1 cellular context compared by ENCODE assay signal in the genomic region with DNA sequence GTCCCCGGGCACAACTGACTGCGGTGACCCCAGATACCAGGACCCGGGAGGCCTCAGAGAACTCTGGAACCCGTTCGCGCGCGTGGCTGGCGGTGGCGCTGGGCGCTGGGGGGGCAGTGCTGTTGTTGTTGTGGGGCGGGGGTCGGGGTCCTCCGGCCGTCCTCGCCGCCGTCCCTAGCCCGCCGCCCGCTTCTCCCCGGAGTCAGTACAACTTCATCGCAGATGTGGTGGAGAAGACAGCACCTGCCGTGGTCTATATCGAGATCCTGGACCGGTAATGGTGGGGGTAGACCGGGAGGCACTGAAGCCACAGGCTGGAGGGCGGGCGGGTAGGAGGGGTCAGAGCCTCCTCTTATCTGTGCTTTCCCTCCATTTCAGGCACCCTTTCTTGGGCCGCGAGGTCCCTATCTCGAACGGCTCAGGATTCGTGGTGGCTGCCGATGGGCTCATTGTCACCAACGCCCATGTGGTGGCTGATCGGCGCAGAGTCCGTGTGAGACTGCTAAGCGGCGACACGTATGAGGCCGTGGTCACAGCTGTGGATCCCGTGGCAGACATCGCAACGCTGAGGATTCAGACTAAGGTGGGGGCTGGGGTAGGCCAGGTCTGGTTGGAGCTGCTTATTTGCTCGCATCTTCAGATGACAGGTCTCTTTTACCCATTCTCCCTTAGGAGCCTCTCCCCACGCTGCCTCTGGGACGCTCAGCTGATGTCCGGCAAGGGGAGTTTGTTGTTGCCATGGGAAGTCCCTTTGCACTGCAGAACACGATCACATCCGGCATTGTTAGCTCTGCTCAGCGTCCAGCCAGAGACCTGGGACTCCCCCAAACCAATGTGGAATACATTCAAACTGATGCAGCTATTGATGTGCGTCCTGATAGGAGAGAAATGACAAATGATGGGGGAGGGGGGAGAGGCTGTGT.
TF ChIP-seq lines count a peak whose summit lies in the region.

No MANE protein-coding gene starts in this region.

TF ChIP-seq in K562, 482 proteins besides CTCF, POLR2A, EP300 and RAD21 (continued from another document and continues in another):
- TF ChIP-seq, protein P1, sequence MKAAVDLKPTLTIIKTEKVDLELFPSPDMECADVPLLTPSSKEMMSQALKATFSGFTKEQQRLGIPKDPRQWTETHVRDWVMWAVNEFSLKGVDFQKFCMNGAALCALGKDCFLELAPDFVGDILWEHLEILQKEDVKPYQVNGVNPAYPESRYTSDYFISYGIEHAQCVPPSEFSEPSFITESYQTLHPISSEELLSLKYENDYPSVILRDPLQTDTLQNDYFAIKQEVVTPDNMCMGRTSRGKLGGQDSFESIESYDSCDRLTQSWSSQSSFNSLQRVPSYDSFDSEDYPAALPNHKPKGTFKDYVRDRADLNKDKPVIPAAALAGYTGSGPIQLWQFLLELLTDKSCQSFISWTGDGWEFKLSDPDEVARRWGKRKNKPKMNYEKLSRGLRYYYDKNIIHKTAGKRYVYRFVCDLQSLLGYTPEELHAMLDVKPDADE (conservative IDR thresholded peaks at IDR 0.05; ENCODE audit: control insufficient read depth, low read depth, low read length): 0 out of 2 replicates have a peak, but pooled peaks have one; percentile 39
- TF ChIP-seq ZFP36 (IDR thresholded peaks at IDR 0.05; ENCODE audit: low read depth, low read length, partially characterized antibody): peak; percentile 44
- TF ChIP-seq TBL1XR1 (IDR thresholded peaks at IDR 0.05; ENCODE audit: low read length in 2 of 2): peak in 1 of 2 experiments; percentile 22; a peak in 2 of 4 replicates
- TF ChIP-seq YY1 (IDR thresholded peaks at IDR 0.05; ENCODE audit: borderline replicate concordance in 1 of 3, control insufficient read depth in 1 of 3, extremely low read depth in 1 of 3, insufficient read depth in 3 of 3, insufficient read length in 1 of 3, insufficient replicate concordance in 2 of 3, low read depth in 1 of 3, low read length in 2 of 3): peak; percentile 30 to 84 (median 72)
- TF ChIP-seq, protein P2, sequence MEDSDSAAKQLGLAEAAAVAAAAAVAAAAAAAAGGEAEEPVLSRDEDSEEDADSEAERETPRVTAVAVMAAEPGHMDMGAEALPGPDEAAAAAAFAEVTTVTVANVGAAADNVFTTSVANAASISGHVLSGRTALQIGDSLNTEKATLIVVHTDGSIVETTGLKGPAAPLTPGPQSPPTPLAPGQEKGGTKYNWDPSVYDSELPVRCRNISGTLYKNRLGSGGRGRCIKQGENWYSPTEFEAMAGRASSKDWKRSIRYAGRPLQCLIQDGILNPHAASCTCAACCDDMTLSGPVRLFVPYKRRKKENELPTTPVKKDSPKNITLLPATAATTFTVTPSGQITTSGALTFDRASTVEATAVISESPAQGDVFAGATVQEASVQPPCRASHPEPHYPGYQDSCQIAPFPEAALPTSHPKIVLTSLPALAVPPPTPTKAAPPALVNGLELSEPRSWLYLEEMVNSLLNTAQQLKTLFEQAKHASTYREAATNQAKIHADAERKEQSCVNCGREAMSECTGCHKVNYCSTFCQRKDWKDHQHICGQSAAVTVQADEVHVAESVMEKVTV (CRISPR knock-in tag; IDR thresholded peaks at IDR 0.05): no peak
- TF ChIP-seq U2AF1 (optimal IDR thresholded peaks at IDR 0.05; ENCODE audit: low read depth, low read length): no peak
- TF ChIP-seq PHF21A (IDR thresholded peaks at IDR 0.05; ENCODE audit: borderline replicate concordance, low read depth): no peak
- no peak for TF ChIP-seq ZNF717 (CRISPR knock-in tag; IDR thresholded peaks at IDR 0.05)
- peak; percentile 75 for TF ChIP-seq LCOR (CRISPR knock-in tag; IDR thresholded peaks at IDR 0.05)
- TF ChIP-seq, protein P3, sequence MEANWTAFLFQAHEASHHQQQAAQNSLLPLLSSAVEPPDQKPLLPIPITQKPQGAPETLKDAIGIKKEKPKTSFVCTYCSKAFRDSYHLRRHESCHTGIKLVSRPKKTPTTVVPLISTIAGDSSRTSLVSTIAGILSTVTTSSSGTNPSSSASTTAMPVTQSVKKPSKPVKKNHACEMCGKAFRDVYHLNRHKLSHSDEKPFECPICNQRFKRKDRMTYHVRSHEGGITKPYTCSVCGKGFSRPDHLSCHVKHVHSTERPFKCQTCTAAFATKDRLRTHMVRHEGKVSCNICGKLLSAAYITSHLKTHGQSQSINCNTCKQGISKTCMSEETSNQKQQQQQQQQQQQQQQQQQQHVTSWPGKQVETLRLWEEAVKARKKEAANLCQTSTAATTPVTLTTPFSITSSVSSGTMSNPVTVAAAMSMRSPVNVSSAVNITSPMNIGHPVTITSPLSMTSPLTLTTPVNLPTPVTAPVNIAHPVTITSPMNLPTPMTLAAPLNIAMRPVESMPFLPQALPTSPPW (CRISPR knock-in tag; IDR thresholded peaks at IDR 0.05): peak; percentile 74
- no peak; the same call in 1 of the 2 replicates for TF ChIP-seq NR2C1 (IDR thresholded peaks at IDR 0.05)
- no peak for TF ChIP-seq NR2C1 (tag; IDR thresholded peaks at IDR 0.05)
- TF ChIP-seq RBM34 (IDR thresholded peaks at IDR 0.05; ENCODE audit: borderline replicate concordance, insufficient read depth, low read length): no peak
- TF ChIP-seq, protein P4, sequence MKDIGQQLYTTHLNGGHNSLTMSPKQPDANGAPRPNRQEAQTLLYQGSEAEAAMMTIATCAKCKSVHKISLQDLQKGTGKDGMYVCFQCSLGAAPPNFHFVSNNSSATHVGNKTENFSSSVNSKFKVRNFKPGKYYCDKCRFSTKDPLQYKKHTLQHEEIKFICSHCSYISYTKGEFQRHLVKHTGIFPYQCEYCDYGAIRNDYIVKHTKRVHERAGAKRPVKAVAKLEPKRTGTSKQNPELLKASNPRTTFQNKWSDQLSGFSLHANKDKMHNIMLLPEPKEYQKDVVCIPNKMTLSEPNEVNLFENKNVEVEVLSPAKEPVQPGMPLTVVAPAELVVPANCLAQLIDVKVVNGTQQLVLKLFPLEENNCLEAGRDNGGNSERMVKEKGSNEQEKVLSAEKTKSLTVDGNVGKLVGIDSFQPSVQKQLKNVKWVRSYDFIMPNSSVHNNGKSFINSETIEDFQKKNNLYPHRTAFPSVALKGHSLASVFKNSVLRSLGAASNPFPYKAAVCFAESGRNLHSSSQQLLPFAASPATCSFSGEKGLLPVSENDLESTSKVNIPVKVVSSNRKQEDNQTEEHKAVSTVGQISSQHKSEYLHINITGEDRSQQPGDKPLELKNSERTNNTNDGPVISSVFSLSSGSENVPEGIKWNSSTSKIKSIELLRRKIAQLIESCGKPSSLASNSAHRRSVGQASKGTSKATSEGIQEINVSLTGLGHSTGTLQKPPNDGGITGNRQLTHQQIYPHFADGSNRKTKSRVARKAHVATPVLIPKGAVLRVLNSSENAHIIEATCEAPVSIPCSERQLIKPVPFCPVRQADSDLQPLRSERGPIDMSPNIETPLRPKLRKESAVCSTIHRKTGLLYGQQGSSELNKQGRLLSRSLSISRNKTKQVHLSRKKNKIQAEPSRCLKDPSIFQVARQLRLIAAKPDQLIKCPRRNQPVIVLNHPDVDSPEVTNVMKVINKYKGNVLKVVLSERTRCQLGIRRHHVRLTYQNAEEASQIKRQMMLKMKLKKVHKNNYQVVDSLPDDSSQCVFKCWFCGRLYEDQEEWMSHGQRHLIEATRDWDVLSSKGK (CRISPR knock-in tag; IDR thresholded peaks at IDR 0.05): no peak
- TF ChIP-seq, protein P5, sequence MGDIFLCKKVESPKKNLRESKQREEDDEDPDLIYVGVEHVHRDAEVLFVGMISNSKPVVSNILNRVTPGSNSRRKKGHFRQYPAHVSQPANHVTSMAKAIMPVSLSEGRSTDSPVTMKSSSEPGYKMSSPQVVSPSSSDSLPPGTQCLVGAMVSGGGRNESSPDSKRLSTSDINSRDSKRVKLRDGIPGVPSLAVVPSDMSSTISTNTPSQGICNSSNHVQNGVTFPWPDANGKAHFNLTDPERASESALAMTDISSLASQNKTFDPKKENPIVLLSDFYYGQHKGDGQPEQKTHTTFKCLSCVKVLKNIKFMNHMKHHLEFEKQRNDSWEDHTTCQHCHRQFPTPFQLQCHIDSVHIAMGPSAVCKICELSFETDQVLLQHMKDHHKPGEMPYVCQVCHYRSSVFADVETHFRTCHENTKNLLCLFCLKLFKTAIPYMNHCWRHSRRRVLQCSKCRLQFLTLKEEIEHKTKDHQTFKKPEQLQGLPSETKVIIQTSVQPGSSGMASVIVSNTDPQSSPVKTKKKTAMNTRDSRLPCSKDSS (IDR thresholded peaks at IDR 0.05; ENCODE audit: low read depth, partially characterized antibody): no peak
- no peak for TF ChIP-seq OTX1 (CRISPR knock-in tag; IDR thresholded peaks at IDR 0.05)
- no peak for TF ChIP-seq ZNF785 (CRISPR knock-in tag; IDR thresholded peaks at IDR 0.05)
- TF ChIP-seq, protein P6, sequence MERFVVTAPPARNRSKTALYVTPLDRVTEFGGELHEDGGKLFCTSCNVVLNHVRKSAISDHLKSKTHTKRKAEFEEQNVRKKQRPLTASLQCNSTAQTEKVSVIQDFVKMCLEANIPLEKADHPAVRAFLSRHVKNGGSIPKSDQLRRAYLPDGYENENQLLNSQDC (CRISPR knock-in tag; IDR thresholded peaks at IDR 0.05): no peak
- TF ChIP-seq, protein P7, sequence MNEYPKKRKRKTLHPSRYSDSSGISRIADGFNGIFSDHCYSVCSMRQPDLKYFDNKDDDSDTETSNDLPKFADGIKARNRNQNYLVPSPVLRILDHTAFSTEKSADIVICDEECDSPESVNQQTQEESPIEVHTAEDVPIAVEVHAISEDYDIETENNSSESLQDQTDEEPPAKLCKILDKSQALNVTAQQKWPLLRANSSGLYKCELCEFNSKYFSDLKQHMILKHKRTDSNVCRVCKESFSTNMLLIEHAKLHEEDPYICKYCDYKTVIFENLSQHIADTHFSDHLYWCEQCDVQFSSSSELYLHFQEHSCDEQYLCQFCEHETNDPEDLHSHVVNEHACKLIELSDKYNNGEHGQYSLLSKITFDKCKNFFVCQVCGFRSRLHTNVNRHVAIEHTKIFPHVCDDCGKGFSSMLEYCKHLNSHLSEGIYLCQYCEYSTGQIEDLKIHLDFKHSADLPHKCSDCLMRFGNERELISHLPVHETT (CRISPR knock-in tag; conservative IDR thresholded peaks at IDR 0.05 in 1 of 2, IDR thresholded peaks at IDR 0.05 in 1 of 2): peak in 1 of 2 experiments; percentile 28; a peak in 1 of 4 replicates
- TF ChIP-seq TBP (optimal IDR thresholded peaks at IDR 0.05; ENCODE audit: low read depth, low read length): peak; percentile 62
- peak; percentile 46; the same call in 1 of the 2 replicates for TF ChIP-seq CREB1 (IDR thresholded peaks at IDR 0.05)
- 0 out of 2 replicates have a peak, but pooled peaks have one; percentile 45 for TF ChIP-seq CREB1 (CRISPR knock-in tag; IDR thresholded peaks at IDR 0.05)
- TF ChIP-seq, protein P8, sequence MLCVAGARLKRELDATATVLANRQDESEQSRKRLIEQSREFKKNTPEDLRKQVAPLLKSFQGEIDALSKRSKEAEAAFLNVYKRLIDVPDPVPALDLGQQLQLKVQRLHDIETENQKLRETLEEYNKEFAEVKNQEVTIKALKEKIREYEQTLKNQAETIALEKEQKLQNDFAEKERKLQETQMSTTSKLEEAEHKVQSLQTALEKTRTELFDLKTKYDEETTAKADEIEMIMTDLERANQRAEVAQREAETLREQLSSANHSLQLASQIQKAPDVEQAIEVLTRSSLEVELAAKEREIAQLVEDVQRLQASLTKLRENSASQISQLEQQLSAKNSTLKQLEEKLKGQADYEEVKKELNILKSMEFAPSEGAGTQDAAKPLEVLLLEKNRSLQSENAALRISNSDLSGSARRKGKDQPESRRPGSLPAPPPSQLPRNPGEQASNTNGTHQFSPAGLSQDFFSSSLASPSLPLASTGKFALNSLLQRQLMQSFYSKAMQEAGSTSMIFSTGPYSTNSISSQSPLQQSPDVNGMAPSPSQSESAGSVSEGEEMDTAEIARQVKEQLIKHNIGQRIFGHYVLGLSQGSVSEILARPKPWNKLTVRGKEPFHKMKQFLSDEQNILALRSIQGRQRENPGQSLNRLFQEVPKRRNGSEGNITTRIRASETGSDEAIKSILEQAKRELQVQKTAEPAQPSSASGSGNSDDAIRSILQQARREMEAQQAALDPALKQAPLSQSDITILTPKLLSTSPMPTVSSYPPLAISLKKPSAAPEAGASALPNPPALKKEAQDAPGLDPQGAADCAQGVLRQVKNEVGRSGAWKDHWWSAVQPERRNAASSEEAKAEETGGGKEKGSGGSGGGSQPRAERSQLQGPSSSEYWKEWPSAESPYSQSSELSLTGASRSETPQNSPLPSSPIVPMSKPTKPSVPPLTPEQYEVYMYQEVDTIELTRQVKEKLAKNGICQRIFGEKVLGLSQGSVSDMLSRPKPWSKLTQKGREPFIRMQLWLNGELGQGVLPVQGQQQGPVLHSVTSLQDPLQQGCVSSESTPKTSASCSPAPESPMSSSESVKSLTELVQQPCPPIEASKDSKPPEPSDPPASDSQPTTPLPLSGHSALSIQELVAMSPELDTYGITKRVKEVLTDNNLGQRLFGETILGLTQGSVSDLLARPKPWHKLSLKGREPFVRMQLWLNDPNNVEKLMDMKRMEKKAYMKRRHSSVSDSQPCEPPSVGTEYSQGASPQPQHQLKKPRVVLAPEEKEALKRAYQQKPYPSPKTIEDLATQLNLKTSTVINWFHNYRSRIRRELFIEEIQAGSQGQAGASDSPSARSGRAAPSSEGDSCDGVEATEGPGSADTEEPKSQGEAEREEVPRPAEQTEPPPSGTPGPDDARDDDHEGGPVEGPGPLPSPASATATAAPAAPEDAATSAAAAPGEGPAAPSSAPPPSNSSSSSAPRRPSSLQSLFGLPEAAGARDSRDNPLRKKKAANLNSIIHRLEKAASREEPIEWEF (CRISPR knock-in tag; IDR thresholded peaks at IDR 0.05): no peak
- no peak; the same call in 1 of the 2 replicates for TF ChIP-seq CBX1 (IDR thresholded peaks at IDR 0.05; ENCODE audit: low read depth)
- peak; percentile 19; the same call in 1 of the 2 replicates for TF ChIP-seq NCOA1 (IDR thresholded peaks at IDR 0.05; ENCODE audit: low read depth)
- TF ChIP-seq ZNF133 (CRISPR knock-in tag; IDR thresholded peaks at IDR 0.05): no peak
- TF ChIP-seq, protein P9, sequence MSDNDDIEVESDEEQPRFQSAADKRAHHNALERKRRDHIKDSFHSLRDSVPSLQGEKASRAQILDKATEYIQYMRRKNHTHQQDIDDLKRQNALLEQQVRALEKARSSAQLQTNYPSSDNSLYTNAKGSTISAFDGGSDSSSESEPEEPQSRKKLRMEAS (CRISPR knock-in tag; IDR thresholded peaks at IDR 0.05): peak; percentile 92
- TF ChIP-seq ZSCAN29 (IDR thresholded peaks at IDR 0.05): no peak
- no peak for TF ChIP-seq RFX5 (IDR thresholded peaks at IDR 0.05; ENCODE audit: low read depth, low read length)
- TF ChIP-seq, protein P10, sequence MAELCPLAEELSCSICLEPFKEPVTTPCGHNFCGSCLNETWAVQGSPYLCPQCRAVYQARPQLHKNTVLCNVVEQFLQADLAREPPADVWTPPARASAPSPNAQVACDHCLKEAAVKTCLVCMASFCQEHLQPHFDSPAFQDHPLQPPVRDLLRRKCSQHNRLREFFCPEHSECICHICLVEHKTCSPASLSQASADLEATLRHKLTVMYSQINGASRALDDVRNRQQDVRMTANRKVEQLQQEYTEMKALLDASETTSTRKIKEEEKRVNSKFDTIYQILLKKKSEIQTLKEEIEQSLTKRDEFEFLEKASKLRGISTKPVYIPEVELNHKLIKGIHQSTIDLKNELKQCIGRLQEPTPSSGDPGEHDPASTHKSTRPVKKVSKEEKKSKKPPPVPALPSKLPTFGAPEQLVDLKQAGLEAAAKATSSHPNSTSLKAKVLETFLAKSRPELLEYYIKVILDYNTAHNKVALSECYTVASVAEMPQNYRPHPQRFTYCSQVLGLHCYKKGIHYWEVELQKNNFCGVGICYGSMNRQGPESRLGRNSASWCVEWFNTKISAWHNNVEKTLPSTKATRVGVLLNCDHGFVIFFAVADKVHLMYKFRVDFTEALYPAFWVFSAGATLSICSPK (IDR thresholded peaks at IDR 0.05; ENCODE audit: borderline replicate concordance): no peak
- no peak for TF ChIP-seq RBM17 (IDR thresholded peaks at IDR 0.05; ENCODE audit: borderline replicate concordance, low read depth, low read length)
- TF ChIP-seq ZNF644 (tag; IDR thresholded peaks at IDR 0.05; ENCODE audit: low read depth): no peak
- TF ChIP-seq SIN3A (IDR thresholded peaks at IDR 0.05; ENCODE audit: borderline replicate concordance in 2 of 2, control insufficient read depth in 1 of 2, low read depth in 2 of 2, low read length in 2 of 2): peak in 1 of 2 experiments; percentile 87; a peak in 1 of 4 replicates
- TF ChIP-seq NFIC (IDR thresholded peaks at IDR 0.05): peak; percentile 66; the same call in 1 of the 2 replicates
